ENCODE assay signal across 22 cellular contexts in the genomic region with DNA sequence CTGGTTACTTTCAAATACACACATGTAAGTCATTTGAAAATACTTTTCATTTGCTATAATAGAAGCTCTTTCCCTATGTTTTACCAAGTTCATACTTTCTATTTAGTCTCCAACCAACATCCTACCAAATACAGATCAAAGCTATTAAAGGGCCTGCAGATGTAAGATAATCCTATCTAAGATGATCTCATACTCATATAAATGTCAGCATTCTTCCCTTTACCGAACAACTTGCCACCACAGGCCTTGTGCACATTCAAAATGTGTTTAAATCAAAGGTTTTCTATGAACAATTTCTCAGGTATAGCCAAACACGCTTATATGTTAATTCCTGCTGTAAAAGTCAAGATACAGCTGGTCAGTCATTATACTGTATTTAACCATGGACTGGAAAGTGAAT.
"Had no signal": no experiment of that assay in that cellular context is flagged by ENCODE, and none has a peak within 500 bp of the region (broad histone marks: within the 10 kb centered on the region; RNA-seq: fewer than 3 reads in every experiment).

No MANE protein-coding gene starts in this region.

- H3K36me3 ChIP-seq: colonic mucosa had no signal

- FAIRE-seq: endometrium had no signal

- H3K4me1 ChIP-seq: colonic mucosa, right atrium auricular region had no signal

- H3K9me3 Mint-ChIP-seq: natural killer cell treated with Interleukin-12 subunit alpha and Interleukin-12 subunit beta and Interleukin-15 and Interleukin-18, amount 100 ng/mL, for 72 hours had no signal

- H3K27me3 Mint-ChIP-seq: progenitor cell of endocrine pancreas had no signal

- H3K4me3 ChIP-seq: colonic mucosa, esophagus muscularis mucosa, right atrium auricular region, skin epidermis, transverse colon had no signal

- H3K9me3 ChIP-seq: colonic mucosa, esophagus muscularis mucosa, right atrium auricular region, transverse colon had no signal

- H3K27ac ChIP-seq: colonic mucosa, esophagus muscularis mucosa, right atrium auricular region, skin epidermis, transverse colon had no signal

- DNase-seq: activated CD4-positive, alpha-beta T cell treated with anti-CD3 and anti-CD28 coated beads, Interleukin-2, amount 50 U/mL, for 1 hour; activated CD8-positive, alpha-beta memory T cell treated with anti-CD3 and anti-CD28 coated beads for 24 hours; activated gamma-delta T cell treated with Interleukin-2 at 50 U/mL for 16 hours; aorta; caudate nucleus; colonic mucosa; hypothalamus; kidney glomerular epithelial cell; left ventricle myocardium superior; mesenchymal stem cell; nucleus accumbens; stimulated activated CD4-positive, alpha-beta T cell treated with anti-CD3 and anti-CD28 coated beads, Interleukin-4, amount 100 ng/mL, for 4 hours; stimulated activated CD8-positive, alpha-beta memory T cell treated with anti-CD3 and anti-CD28 coated beads, Interleukin-4, amount 100 ng/mL, for 48 hours; stimulated activated naive CD8-positive, alpha-beta T cell treated with anti-CD3 and anti-CD28 coated beads, Interleukin-15, Interleukin-2, amounts not matched to agents 100 U/mL and 50 U/mL, for 24 hours; transverse colon had no signal

- ATAC-seq: left ventricle myocardium superior; natural killer cell treated with Interleukin-12 subunit alpha and Interleukin-12 subunit beta and Interleukin-15 and Interleukin-18, amount 100 ng/mL, for 72 hours; stimulated activated naive CD8-positive, alpha-beta T cell treated with anti-CD3 and anti-CD28 coated beads, Interleukin-15, Interleukin-2, amounts not matched to agents 100 U/mL and 50 U/mL, for 24 hours had no signal

- H3K4me3 Mint-ChIP-seq: activated naive CD8-positive, alpha-beta T cell; natural killer cell treated with Interleukin-12 subunit alpha and Interleukin-12 subunit beta and Interleukin-15 and Interleukin-18, amount 100 ng/mL, for 72 hours had no signal

- H3K27ac Mint-ChIP-seq: activated naive CD8-positive, alpha-beta T cell; natural killer cell treated with Interleukin-12 subunit alpha and Interleukin-12 subunit beta and Interleukin-15 and Interleukin-18, amount 100 ng/mL, for 72 hours; progenitor cell of endocrine pancreas had no signal

- H3K27me3 ChIP-seq: colonic mucosa, esophagus muscularis mucosa, right atrium auricular region, transverse colon had no signal
